34 cellular contexts compared by ENCODE assay signal in genomic region chr2:1459727-1460126, GRCh38. TPM values are rescaled to one million over a fixed set of nuclear protein-coding genes. Genes with fewer than 3 reads are reported as not detected.
"Had no signal": no experiment of that assay in that cellular context is flagged by ENCODE, and none has a peak within 500 bp of the region (broad histone marks: within the 10 kb centered on the region; RNA-seq: fewer than 3 reads in every experiment).

No MANE protein-coding gene starts in this region.

- FAIRE-seq: colon, islet of Langerhans had no signal

- ATAC-seq: esophagus mucosa; gastroesophageal sphincter; heart right ventricle; left cardiac atrium; mucosa of descending colon; natural killer cell treated with Interleukin-12 subunit alpha and Interleukin-12 subunit beta and Interleukin-15 and Interleukin-18, amount 100 ng/mL, for 72 hours; sciatic nerve; stimulated activated naive CD8-positive, alpha-beta T cell treated with anti-CD3 and anti-CD28 coated beads, Interleukin-15, amount 100 ng/mL, for 72 hours had no signal

- H3K27ac Mint-ChIP-seq: mesothelial cell of epicardium; natural killer cell treated with Interleukin-12 subunit alpha and Interleukin-12 subunit beta and Interleukin-15 and Interleukin-18, amount 100 ng/mL, for 72 hours; stimulated activated naive CD8-positive, alpha-beta T cell treated with anti-CD3 and anti-CD28 coated beads, Interleukin-15, amount 100 ng/mL, for 72 hours had no signal

- DNase-seq: dorsolateral prefrontal cortex; effector CD4-positive, alpha-beta T cell; foreskin fibroblast; heart right ventricle; hippocampal formation; left cardiac atrium; mesenchymal stem cell; mucosa of descending colon; naive B cell; nucleus accumbens; stimulated activated CD4-positive, alpha-beta T cell treated with anti-CD3 and anti-CD28 coated beads, Interleukin-12 subunit alpha, Interleukin-12 subunit beta, amount 100 ng/mL, for 4 hours; stimulated activated CD4-positive, alpha-beta T cell treated with anti-CD3 and anti-CD28 coated beads, Interleukin-1b, Interleukin-23, amount 100 ng/mL, for 48 hours; stimulated activated CD4-positive, alpha-beta T cell treated with anti-CD3 and anti-CD28 coated beads, Interleukin-4, amount 100 ng/mL, for 1 hour; stimulated activated CD8-positive, alpha-beta memory T cell treated with anti-CD3 and anti-CD28 coated beads, Interleukin-4, amount 100 ng/mL, for 48 hours; stimulated activated naive CD4-positive, alpha-beta T cell; stimulated activated naive CD8-positive, alpha-beta T cell treated with anti-CD3 and anti-CD28 coated beads, Interleukin-15, amount 100 ng/mL, for 72 hours; transverse colon had no signal

- H3K36me3 Mint-ChIP-seq: mesothelial cell of epicardium; naive B cell; natural killer cell treated with Interleukin-12 subunit alpha and Interleukin-12 subunit beta and Interleukin-15 and Interleukin-18, amount 100 ng/mL, for 72 hours had no signal

- H3K27me3 ChIP-seq: right atrium auricular region, suprapubic skin, transverse colon, vagina had no signal

- H3K4me3 Mint-ChIP-seq: mesothelial cell of epicardium; naive B cell; natural killer cell treated with Interleukin-12 subunit alpha and Interleukin-12 subunit beta and Interleukin-15 and Interleukin-18, amount 100 ng/mL, for 72 hours; stimulated activated naive CD8-positive, alpha-beta T cell treated with anti-CD3 and anti-CD28 coated beads, Interleukin-15, amount 100 ng/mL, for 72 hours had no signal

- H3K27ac ChIP-seq: dorsolateral prefrontal cortex, epithelial cell of prostate, gastroesophageal sphincter, heart right ventricle, prostate gland, right atrium auricular region, suprapubic skin, transverse colon, vagina had no signal

- H3K36me3 ChIP-seq: gastroesophageal sphincter, heart right ventricle, prostate gland, right atrium auricular region, suprapubic skin, transverse colon, vagina had no signal

- H3K9me3 ChIP-seq: gastroesophageal sphincter, mucosa of descending colon, prostate gland, right atrium auricular region, suprapubic skin, transverse colon, vagina had no signal

- H3K4me3 ChIP-seq: dorsolateral prefrontal cortex, gastroesophageal sphincter, heart right ventricle, lung, mucosa of descending colon, prostate gland, right atrium auricular region, smooth muscle cell, suprapubic skin, transverse colon, vagina had no signal

- H3K4me1 ChIP-seq: gastroesophageal sphincter, prostate gland, right atrium auricular region, suprapubic skin, transverse colon, vagina had no signal

- H3K4me1 Mint-ChIP-seq: mesothelial cell of epicardium; naive B cell; stimulated activated naive CD8-positive, alpha-beta T cell treated with anti-CD3 and anti-CD28 coated beads, Interleukin-15, amount 100 ng/mL, for 72 hours had no signal

- H3K9me3 Mint-ChIP-seq: natural killer cell treated with Interleukin-12 subunit alpha and Interleukin-12 subunit beta and Interleukin-15 and Interleukin-18, amount 100 ng/mL, for 72 hours had no signal

RNA-seq across cellular contexts. Expression of gene TPO, which starts 46.5 kb away (rescaled TPM):
- total RNA-seq: kidney epithelial cell; liver; mesothelial cell of epicardium; natural killer cell treated with Interleukin-12 subunit alpha and Interleukin-12 subunit beta and Interleukin-15 and Interleukin-18, amount 100 ng/mL, for 72 hours; osteocyte; smooth muscle cell had no signal
